Comparison of ENCODE assay signal across 10 cellular contexts in genomic region chr6:142856857-142857608, GRCh38.
A peak's percentile ranks its signal among the peaks of the same experiment; 100 is the strongest.
DNase-seq lines count a peak whose midpoint lies in the region; ATAC-seq and TF ChIP-seq lines count a peak whose summit lies in the region.
"Had no signal": no experiment of that assay in that cellular context is flagged by ENCODE, and none has a peak within 500 bp of the region (broad histone marks: within the 10 kb centered on the region; RNA-seq: fewer than 3 reads in every experiment).

No MANE protein-coding gene starts in this region.

- H3K36me3 Mint-ChIP-seq in natural killer cell treated with Interleukin-12 subunit alpha and Interleukin-12 subunit beta and Interleukin-15 and Interleukin-18, amount 100 ng/mL, for 72 hours, result peaks cover 18% of the 10 kb centered on the region

- H3F3A ChIP-seq in SU-DHL-6 (ENCODE audit: insufficient read depth), result peaks cover 27% of the 10 kb centered on the region

- H3K9me3 ChIP-seq in SU-DHL-6 (ENCODE audit: insufficient read depth, low read length), result no peaks in the 10 kb centered on the region
- H3K9me3 ChIP-seq: neutrophil had no signal

- H3K27ac Mint-ChIP-seq in natural killer cell treated with Interleukin-12 subunit alpha and Interleukin-12 subunit beta and Interleukin-15 and Interleukin-18, amount 100 ng/mL, for 72 hours, result peak overlapping the region; percentile 84 to 92

- ATAC-seq in GM18520 (IDR thresholded peaks at IDR 0.05; ENCODE audit: unreplicated experiment) (peak; percentile 65), HG02759 (IDR thresholded peaks at IDR 0.05; ENCODE audit: unreplicated experiment) (peak; percentile 73)
- peak in 1 of 2 donors; percentile 87 for ATAC-seq in natural killer cell treated with Interleukin-12 subunit alpha and Interleukin-12 subunit beta and Interleukin-15 and Interleukin-18, amount 100 ng/mL, for 72 hours

- peak overlapping the region; percentile 34 for H3K4me3 ChIP-seq in SU-DHL-6 (ENCODE audit: insufficient read depth, low read length, poor library complexity, severe bottlenecking)

- no peaks in the 10 kb centered on the region for H3K9me2 ChIP-seq in SU-DHL-6 (replicated peaks; ENCODE audit: insufficient read depth, low read length)

- H3K4me3 Mint-ChIP-seq in natural killer cell treated with Interleukin-12 subunit alpha and Interleukin-12 subunit beta and Interleukin-15 and Interleukin-18, amount 100 ng/mL, for 72 hours, result peak overlapping the region; percentile 81

- TF ChIP-seq CTCF in SU-DHL-6 (IDR thresholded peaks at IDR 0.05; ENCODE audit: insufficient read depth, low read length, poor library complexity, severe bottlenecking), result no peak

- H3K4me2 ChIP-seq in SU-DHL-6 (ENCODE audit: low read depth, low read length, poor library complexity, severe bottlenecking), result peak overlapping the region; percentile 79

- peak overlapping the region; percentile 89 for H3K27ac ChIP-seq in SU-DHL-6 (ENCODE audit: low read depth, low read length)
- H3K27ac ChIP-seq: HL-60, neutrophil had no signal

- H3K36me3 ChIP-seq in SU-DHL-6 (ENCODE audit: low read length), result no peaks in the 10 kb centered on the region
- H3K36me3 ChIP-seq: neutrophil had no signal

- peaks cover 62 to 71% of the 10 kb centered on the region in 2 donors for H3K4me1 Mint-ChIP-seq in natural killer cell treated with Interleukin-12 subunit alpha and Interleukin-12 subunit beta and Interleukin-15 and Interleukin-18, amount 100 ng/mL, for 72 hours (ENCODE audit: low read depth in 2 of 2)

- no peaks in the 10 kb centered on the region for H3K79me2 ChIP-seq in SU-DHL-6 (ENCODE audit: insufficient read depth, low read length)

- H3K9ac ChIP-seq in SU-DHL-6 (ENCODE audit: low read length), result peak overlapping the region; percentile 37

- H2AFZ ChIP-seq in SU-DHL-6 (ENCODE audit: low read depth, low read length, severe bottlenecking), result no peak overlapping the region

- no peaks in the 10 kb centered on the region for H4K20me1 ChIP-seq in SU-DHL-6 (ENCODE audit: low read depth, low read length)

- H3K27me3 ChIP-seq in SU-DHL-6 (ENCODE audit: low read length), result no peaks in the 10 kb centered on the region

- peaks cover 4% of the 10 kb centered on the region for H3K9me3 Mint-ChIP-seq in natural killer cell treated with Interleukin-12 subunit alpha and Interleukin-12 subunit beta and Interleukin-15 and Interleukin-18, amount 100 ng/mL, for 72 hours

- H3K27me3 Mint-ChIP-seq in natural killer cell treated with Interleukin-12 subunit alpha and Interleukin-12 subunit beta and Interleukin-15 and Interleukin-18, amount 100 ng/mL, for 72 hours, result no peaks in the 10 kb centered on the region

- peak; percentile 79 for DNase-seq in natural killer cell treated with Interleukin-12 subunit alpha and Interleukin-12 subunit beta and Interleukin-15 and Interleukin-18, amount 100 ng/mL, for 72 hours (ENCODE audit: low spot score)
- DNase-seq in NCI-H2081 treated with DMSO at 0.1 percent for 48 hours (lab: John Stamatoyannopoulos, UW), result no peak
- no peak for DNase-seq in HUDEP-2 (lab: John Stamatoyannopoulos, UW; ENCODE audit: unreplicated experiment in 76 of 76)
- no peak for DNase-seq in GF-D8 (lab: John Stamatoyannopoulos, UW)
- DNase-seq in NCI-H1930 (lab: John Stamatoyannopoulos, UW), result no peak
